In genomic region chr17:29293890-29294579, GRCh38 we compare ENCODE assay signal across 1 cellular context.
TF ChIP-seq lines count a peak whose summit lies in the region.

NUFIP2 (minus strand) TSS chr17:29294148; CDS start chr17:29294059, 89 bp downstream.

TF ChIP-seq in K562, 482 proteins besides CTCF, POLR2A, EP300 and RAD21 (continued from another document and continues in another):
- TF ChIP-seq MGA (IDR thresholded peaks at IDR 0.05) (peak; percentile 73), SRSF9 (IDR thresholded peaks at IDR 0.05; ENCODE audit: borderline replicate concordance, low read depth, low read length) (no peak), CSDE1 (IDR thresholded peaks at IDR 0.05) (peak in 1 of 2 experiments; percentile 59; a peak in 1 of 4 replicates), ZBTB11 (CRISPR knock-in tag; IDR thresholded peaks at IDR 0.05) (peak in 1 of 3 experiments; percentile 71; a peak in 2 of 6 replicates), ZNF76 (CRISPR knock-in tag; IDR thresholded peaks at IDR 0.05; ENCODE audit: borderline replicate concordance) (no peak; the same call in 1 of the 2 replicates), ZNF146 (CRISPR knock-in tag; IDR thresholded peaks at IDR 0.05; ENCODE audit: unreplicated experiment) (peak; percentile 40), HMGN3 (IDR thresholded peaks at IDR 0.05; ENCODE audit: borderline replicate concordance, extremely low read depth, insufficient read length, low read depth, low read length) (peak; percentile 85), TBL1XR1 (IDR thresholded peaks at IDR 0.05; ENCODE audit: low read length in 2 of 2) (peak; percentile 50 to 68; a peak in 1 of 4 replicates), MXD1 (CRISPR knock-in tag; IDR thresholded peaks at IDR 0.05; ENCODE audit: borderline replicate concordance, poor library complexity, severe bottlenecking) (no peak), PYGO2 (tag; IDR thresholded peaks at IDR 0.05) (no peak), ZNF398 (CRISPR knock-in tag; IDR thresholded peaks at IDR 0.05) (no peak), RBM15 (IDR thresholded peaks at IDR 0.05; ENCODE audit: insufficient read depth, low read length) (no peak), MECOM (CRISPR knock-in tag; IDR thresholded peaks at IDR 0.05) (no peak), ATF1 (CRISPR knock-in tag; IDR thresholded peaks at IDR 0.05) (0 out of 2 replicates have a peak, but pooled peaks have one; percentile 29), ATF1 (tag; IDR thresholded peaks at IDR 0.05) (peak; percentile 96), DACH1 (IDR thresholded peaks at IDR 0.05; ENCODE audit: partially characterized antibody) (no peak), ELF4 (CRISPR knock-in tag; IDR thresholded peaks at IDR 0.05) (peak; percentile 88), ZBTB43 (CRISPR knock-in tag; IDR thresholded peaks at IDR 0.05) (no peak), CAMTA2 (CRISPR knock-in tag; conservative IDR thresholded peaks at IDR 0.05) (no peak), NEUROD1 (IDR thresholded peaks at IDR 0.05; ENCODE audit: borderline replicate concordance, low read depth, low read length, partially characterized antibody) (peak; percentile 48), ZBED1 (IDR thresholded peaks at IDR 0.05) (peak; percentile 45), GTF2F1 (IDR thresholded peaks at IDR 0.05; ENCODE audit: low read depth, low read length) (peak; percentile 94), FOXA3 (CRISPR knock-in tag; conservative IDR thresholded peaks at IDR 0.05 in 1 of 2, IDR thresholded peaks at IDR 0.05 in 1 of 2) (no peak), ZNF780A (CRISPR knock-in tag; IDR thresholded peaks at IDR 0.05) (no peak), PKNOX1 (IDR thresholded peaks at IDR 0.05) (peak; percentile 99), NFRKB (IDR thresholded peaks at IDR 0.05; ENCODE audit: low read depth) (peak; percentile 97), RBM22 (IDR thresholded peaks at IDR 0.05; ENCODE audit: low read depth, low read length, poor library complexity, severe bottlenecking) (peak; percentile 60), GABPB1 (CRISPR knock-in tag; IDR thresholded peaks at IDR 0.05) (peak; percentile 62; the same call in 1 of the 2 replicates), GABPB2 (CRISPR knock-in tag; conservative IDR thresholded peaks at IDR 0.05) (no peak), HMBOX1 (IDR thresholded peaks at IDR 0.05) (peak; percentile 15; the same call in 1 of the 2 replicates), POLR2B (IDR thresholded peaks at IDR 0.05; ENCODE audit: low read depth, partially characterized antibody) (peak; percentile 99), VEZF1 (CRISPR knock-in tag; IDR thresholded peaks at IDR 0.05) (no peak; the same call in 1 of the 2 replicates), SP2 (IDR thresholded peaks at IDR 0.05; ENCODE audit: extremely low read depth, low read depth, low read length, poor library complexity, severe bottlenecking) (peak; percentile 64), KAT8 (IDR thresholded peaks at IDR 0.05; ENCODE audit: low read depth) (no peak)
